Comparison of ENCODE assay signal across 10 cellular contexts in the genomic region with DNA sequence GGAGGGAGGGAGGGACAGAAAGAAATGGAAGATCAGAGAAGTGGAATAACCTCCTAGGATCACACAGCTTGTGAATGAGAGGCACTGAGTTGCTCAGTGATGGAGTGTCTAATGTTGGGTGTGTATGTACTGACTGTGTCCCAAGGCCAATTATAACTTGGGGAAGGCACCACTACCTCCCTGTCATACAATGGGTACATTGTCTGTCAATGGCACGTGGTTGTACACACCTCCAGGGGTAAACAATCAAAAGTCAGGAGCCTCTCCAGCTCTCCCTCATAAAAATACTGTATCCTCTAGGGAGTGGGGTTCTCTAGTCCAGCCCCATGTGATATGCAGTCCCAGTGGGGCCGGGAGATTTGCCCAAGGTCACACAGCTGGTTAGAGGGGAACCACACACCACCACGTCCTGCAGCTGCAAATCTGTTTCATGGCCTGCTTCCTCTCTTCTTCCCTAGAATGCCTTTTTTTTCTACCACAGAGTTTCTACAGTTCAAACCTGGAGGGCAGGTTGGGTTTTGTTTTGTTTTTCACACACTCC.
DNase-seq lines count a peak whose midpoint lies in the region; ATAC-seq, FAIRE-seq and TF ChIP-seq lines count a peak whose summit lies in the region.
"Had no signal": no experiment of that assay in that cellular context is flagged by ENCODE, and none has a peak within 500 bp of the region (broad histone marks: within the 10 kb centered on the region; RNA-seq: fewer than 3 reads in every experiment).

No MANE protein-coding gene starts in this region.

- H3K4me3 Mint-ChIP-seq in GM23338 = no peak overlapping the region
- H3K4me3 Mint-ChIP-seq: activated naive CD8-positive, alpha-beta T cell; nephron had no signal

- H2AFZ ChIP-seq in GM23338 = no peak overlapping the region

- no peak for TF ChIP-seq EP300 in upper lobe of left lung (IDR thresholded peaks at IDR 0.05)

- no peaks in the 10 kb centered on the region for H3K79me2 ChIP-seq in GM23338 (replicated peaks; ENCODE audit: insufficient read depth)

- H3K36me3 ChIP-seq in GM23338 (ENCODE audit: insufficient read depth) = no peaks in the 10 kb centered on the region
- H3K36me3 ChIP-seq in upper lobe of left lung = no peaks in the 10 kb centered on the region

- peaks cover 2% of the 10 kb centered on the region for H3K27me3 Mint-ChIP-seq in GM23338 (ENCODE audit: insufficient read depth, low read depth, poor library complexity)

- no peaks in the 10 kb centered on the region; the same call in 1 of the 3 replicates for H3K9me3 Mint-ChIP-seq in GM23338
- H3K9me3 Mint-ChIP-seq: nephron had no signal

- no peak overlapping the region for H3K27ac ChIP-seq in GM23338 (ENCODE audit: low read depth)
- H3K27ac ChIP-seq in upper lobe of left lung = no peak overlapping the region

- H3K36me3 Mint-ChIP-seq in GM23338 (ENCODE audit: low read depth) = no peaks in the 10 kb centered on the region
- H3K36me3 Mint-ChIP-seq: activated naive CD8-positive, alpha-beta T cell had no signal

- ATAC-seq in GM21526 (IDR thresholded peaks at IDR 0.05; ENCODE audit: low FRiP score, unreplicated experiment) (peak; percentile 88), GM23338 (no peak), upper lobe of left lung (ENCODE audit: low FRiP score in 2 of 2) (no peak)

- no peak for TF ChIP-seq POLR2A in GM12892 (IDR thresholded peaks at IDR 0.05; ENCODE audit: low read depth, low read length)
- no peak for TF ChIP-seq POLR2A in upper lobe of left lung (IDR thresholded peaks at IDR 0.05)

- no peaks in the 10 kb centered on the region for H3K9me2 ChIP-seq in GM23338 (ENCODE audit: insufficient read depth)

- H3K4me1 Mint-ChIP-seq in GM23338 = peaks cover 28% of the 10 kb centered on the region

- DNase-seq in GM12892 (ENCODE audit: insufficient read length) (peak; percentile 60), HT1080 (ENCODE audit: low read depth) (peak; percentile 62), epidermal melanocyte (ENCODE audit: insufficient read length, low spot score) (peak; percentile 54), GM23338 (ENCODE audit: low spot score) (no peak), head of caudate nucleus (no peak), upper lobe of left lung (no peak), GF-D8 (lab: John Stamatoyannopoulos, UW) (no peak)

- intact Hi-C loops in head of caudate nucleus (cut with DNase I) = no loop called here

- WGBS in upper lobe of left lung, 2 donors = 59 to 66% methylated on average over 3 of the region's 3 CpGs

- no peaks in the 10 kb centered on the region for H4K20me1 ChIP-seq in GM23338 (replicated peaks; ENCODE audit: insufficient read depth)

- H3K27ac Mint-ChIP-seq in GM23338 = no peak overlapping the region
- H3K27ac Mint-ChIP-seq: activated naive CD8-positive, alpha-beta T cell; nephron had no signal

- H3K4me1 ChIP-seq in GM23338 (ENCODE audit: insufficient read depth) (peaks cover 32% of the 10 kb centered on the region), upper lobe of left lung (peaks cover 8 to 18% (median 12%) of the 10 kb centered on the region in 4 donors)

- H3K4me3 ChIP-seq in GM23338 = no peak overlapping the region
- no peak overlapping the region for H3K4me3 ChIP-seq in upper lobe of left lung

- no peaks in the 10 kb centered on the region for H3F3A ChIP-seq in GM23338 (replicated peaks; ENCODE audit: low read depth)

- no peaks in the 10 kb centered on the region for H3K9me3 ChIP-seq in upper lobe of left lung

- H3K4me2 ChIP-seq in GM23338 = no peak overlapping the region

- H3K27me3 ChIP-seq in GM23338 (ENCODE audit: insufficient read depth) (no peaks in the 10 kb centered on the region), upper lobe of left lung (no peaks in the 10 kb centered on the region)

- no peak for TF ChIP-seq CTCF in GM23338 (conservative IDR thresholded peaks at IDR 0.05; ENCODE audit: low read depth in 2 of 2)
- no peak for TF ChIP-seq CTCF in upper lobe of left lung (IDR thresholded peaks at IDR 0.05)

- peak; percentile 93 for FAIRE-seq in GM12892 (lab: Jason Lieb, UNC)

TF ChIP-seq in GM23338, 12 proteins besides CTCF, POLR2A, EP300 and RAD21 (continues in another document):
- TF ChIP-seq CREB1 (CRISPR knock-in tag; IDR thresholded peaks at IDR 0.05; ENCODE audit: low read depth) (no peak), ZNF114 (CRISPR knock-in tag; IDR thresholded peaks at IDR 0.05) (no peak), EZH2 (IDR thresholded peaks at IDR 0.05; ENCODE audit: low read depth, unreplicated experiment) (no peak), JUNB (IDR thresholded peaks at IDR 0.05; ENCODE audit: unreplicated experiment) (no peak), NANOG (IDR thresholded peaks at IDR 0.05; ENCODE audit: borderline replicate concordance) (no peak), POLR2AphosphoS5 (IDR thresholded peaks at IDR 0.05; ENCODE audit: low read depth) (no peak)
- TF ChIP-seq, protein P1, sequence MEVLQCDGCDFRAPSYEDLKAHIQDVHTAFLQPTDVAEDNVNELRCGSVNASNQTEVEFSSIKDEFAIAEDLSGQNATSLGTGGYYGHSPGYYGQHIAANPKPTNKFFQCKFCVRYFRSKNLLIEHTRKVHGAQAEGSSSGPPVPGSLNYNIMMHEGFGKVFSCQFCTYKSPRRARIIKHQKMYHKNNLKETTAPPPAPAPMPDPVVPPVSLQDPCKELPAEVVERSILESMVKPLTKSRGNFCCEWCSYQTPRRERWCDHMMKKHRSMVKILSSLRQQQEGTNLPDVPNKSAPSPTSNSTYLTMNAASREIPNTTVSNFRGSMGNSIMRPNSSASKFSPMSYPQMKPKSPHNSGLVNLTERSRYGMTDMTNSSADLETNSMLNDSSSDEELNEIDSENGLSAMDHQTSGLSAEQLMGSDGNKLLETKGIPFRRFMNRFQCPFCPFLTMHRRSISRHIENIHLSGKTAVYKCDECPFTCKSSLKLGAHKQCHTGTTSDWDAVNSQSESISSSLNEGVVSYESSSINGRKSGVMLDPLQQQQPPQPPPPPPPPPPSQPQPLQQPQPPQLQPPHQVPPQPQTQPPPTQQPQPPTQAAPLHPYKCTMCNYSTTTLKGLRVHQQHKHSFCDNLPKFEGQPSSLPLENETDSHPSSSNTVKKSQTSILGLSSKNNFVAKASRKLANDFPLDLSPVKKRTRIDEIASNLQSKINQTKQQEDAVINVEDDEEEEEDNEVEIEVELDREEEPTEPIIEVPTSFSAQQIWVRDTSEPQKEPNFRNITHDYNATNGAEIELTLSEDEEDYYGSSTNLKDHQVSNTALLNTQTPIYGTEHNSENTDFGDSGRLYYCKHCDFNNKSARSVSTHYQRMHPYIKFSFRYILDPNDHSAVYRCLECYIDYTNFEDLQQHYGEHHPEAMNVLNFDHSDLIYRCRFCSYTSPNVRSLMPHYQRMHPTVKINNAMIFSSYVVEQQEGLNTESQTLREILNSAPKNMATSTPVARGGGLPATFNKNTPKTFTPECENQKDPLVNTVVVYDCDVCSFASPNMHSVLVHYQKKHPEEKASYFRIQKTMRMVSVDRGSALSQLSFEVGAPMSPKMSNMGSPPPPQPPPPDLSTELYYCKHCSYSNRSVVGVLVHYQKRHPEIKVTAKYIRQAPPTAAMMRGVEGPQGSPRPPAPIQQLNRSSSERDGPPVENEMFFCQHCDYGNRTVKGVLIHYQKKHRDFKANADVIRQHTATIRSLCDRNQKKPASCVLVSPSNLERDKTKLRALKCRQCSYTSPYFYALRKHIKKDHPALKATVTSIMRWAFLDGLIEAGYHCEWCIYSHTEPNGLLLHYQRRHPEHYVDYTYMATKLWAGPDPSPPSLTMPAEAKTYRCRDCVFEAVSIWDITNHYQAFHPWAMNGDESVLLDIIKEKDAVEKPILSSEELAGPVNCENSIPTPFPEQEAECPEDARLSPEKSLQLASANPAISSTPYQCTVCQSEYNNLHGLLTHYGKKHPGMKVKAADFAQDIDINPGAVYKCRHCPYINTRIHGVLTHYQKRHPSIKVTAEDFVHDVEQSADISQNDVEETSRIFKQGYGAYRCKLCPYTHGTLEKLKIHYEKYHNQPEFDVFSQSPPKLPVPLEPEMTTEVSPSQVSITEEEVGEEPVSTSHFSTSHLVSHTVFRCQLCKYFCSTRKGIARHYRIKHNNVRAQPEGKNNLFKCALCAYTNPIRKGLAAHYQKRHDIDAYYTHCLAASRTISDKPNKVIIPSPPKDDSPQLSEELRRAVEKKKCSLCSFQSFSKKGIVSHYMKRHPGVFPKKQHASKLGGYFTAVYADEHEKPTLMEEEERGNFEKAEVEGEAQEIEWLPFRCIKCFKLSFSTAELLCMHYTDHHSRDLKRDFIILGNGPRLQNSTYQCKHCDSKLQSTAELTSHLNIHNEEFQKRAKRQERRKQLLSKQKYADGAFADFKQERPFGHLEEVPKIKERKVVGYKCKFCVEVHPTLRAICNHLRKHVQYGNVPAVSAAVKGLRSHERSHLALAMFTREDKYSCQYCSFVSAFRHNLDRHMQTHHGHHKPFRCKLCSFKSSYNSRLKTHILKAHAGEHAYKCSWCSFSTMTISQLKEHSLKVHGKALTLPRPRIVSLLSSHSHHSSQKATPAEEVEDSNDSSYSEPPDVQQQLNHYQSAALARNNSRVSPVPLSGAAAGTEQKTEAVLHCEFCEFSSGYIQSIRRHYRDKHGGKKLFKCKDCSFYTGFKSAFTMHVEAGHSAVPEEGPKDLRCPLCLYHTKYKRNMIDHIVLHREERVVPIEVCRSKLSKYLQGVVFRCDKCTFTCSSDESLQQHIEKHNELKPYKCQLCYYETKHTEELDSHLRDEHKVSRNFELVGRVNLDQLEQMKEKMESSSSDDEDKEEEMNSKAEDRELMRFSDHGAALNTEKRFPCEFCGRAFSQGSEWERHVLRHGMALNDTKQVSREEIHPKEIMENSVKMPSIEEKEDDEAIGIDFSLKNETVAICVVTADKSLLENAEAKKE (CRISPR knock-in tag; IDR thresholded peaks at IDR 0.05) = no peak
- TF ChIP-seq, protein P2, sequence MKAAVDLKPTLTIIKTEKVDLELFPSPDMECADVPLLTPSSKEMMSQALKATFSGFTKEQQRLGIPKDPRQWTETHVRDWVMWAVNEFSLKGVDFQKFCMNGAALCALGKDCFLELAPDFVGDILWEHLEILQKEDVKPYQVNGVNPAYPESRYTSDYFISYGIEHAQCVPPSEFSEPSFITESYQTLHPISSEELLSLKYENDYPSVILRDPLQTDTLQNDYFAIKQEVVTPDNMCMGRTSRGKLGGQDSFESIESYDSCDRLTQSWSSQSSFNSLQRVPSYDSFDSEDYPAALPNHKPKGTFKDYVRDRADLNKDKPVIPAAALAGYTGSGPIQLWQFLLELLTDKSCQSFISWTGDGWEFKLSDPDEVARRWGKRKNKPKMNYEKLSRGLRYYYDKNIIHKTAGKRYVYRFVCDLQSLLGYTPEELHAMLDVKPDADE (IDR thresholded peaks at IDR 0.05) = no peak

Comparison
In these comparisons a context has a peak if more than half of its experiments do, and no peak if none do; other contexts are left out.
1. DNase-seq: peak in GM12892 (single experiment), HT1080 (single experiment) and epidermal melanocyte (single experiment); none in GM23338 (single experiment), head of caudate nucleus (0 of 42), upper lobe of left lung (0 of 2) and GF-D8 (single experiment).